ENCODE assay signal across 32 cellular contexts in the genomic region with DNA sequence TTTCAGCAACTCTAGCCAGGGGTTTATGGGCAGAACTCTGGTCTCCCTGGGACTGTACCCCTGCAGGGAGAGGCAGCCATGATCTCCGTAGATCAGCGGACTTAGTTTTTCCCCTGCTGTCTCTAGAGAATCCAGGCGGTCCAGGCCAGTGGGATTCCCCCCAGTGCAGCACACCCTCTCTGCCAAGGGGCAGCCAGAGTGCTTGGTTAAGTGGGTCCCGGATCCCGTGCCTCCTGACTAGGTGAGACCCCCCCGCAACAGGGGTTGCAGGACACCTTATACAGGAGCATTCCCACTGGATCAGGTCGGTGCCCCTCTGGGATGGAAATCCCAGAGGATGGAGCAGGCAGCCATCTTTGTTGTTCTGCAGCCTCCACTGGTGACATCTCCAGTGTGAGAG.
"Had no signal": no experiment of that assay in that cellular context is flagged by ENCODE, and none has a peak within 500 bp of the region (broad histone marks: within the 10 kb centered on the region; RNA-seq: fewer than 3 reads in every experiment).

No MANE protein-coding gene starts in this region.

- H3K27me3 Mint-ChIP-seq: activated CD4-positive, alpha-beta memory T cell treated with anti-CD3 and anti-CD28 coated beads, Interleukin-2, amount 10 ng/mL, durations not matched to agents 7 days and 5 days; activated naive CD4-positive, alpha-beta T cell treated with anti-CD3 and anti-CD28 coated beads, Interleukin-2, amount 50 U/mL, for 24 hours; activated naive CD8-positive, alpha-beta T cell treated with anti-CD3 and anti-CD28 coated beads, Interleukin-2, amount 10 ng/mL, durations not matched to agents 7 days and 5 days; activated T-helper 17 cell treated with anti-CD3 and anti-CD28 coated beads, Interleukin-2, amount 50 U/mL, for 72 hours had no signal

- H3K27ac ChIP-seq: body of pancreas, breast epithelium, SJSA1 had no signal

- H3K27me3 ChIP-seq: body of pancreas, breast epithelium, MG63, SJSA1 had no signal

- ATAC-seq: activated CD4-positive, CD25-positive, alpha-beta regulatory T cell treated with anti-CD3 and anti-CD28 coated beads, Interleukin-2, amount 50 U/mL, for 24 hours; activated T-cell treated with anti-CD3 and anti-CD28 coated beads, Interleukin-2, amount 50 U/mL, for 72 hours; activated T-helper 17 cell treated with anti-CD3 and anti-CD28 coated beads, Interleukin-2, amount 50 U/mL, for 72 hours; body of pancreas had no signal

- FAIRE-seq: astrocyte, TTC549 had no signal

- H3K4me3 ChIP-seq: body of pancreas, breast epithelium, MG63, SJSA1 had no signal

- H3K4me3 Mint-ChIP-seq: activated CD4-positive, alpha-beta memory T cell treated with anti-CD3 and anti-CD28 coated beads, Interleukin-2, amount 10 ng/mL, durations not matched to agents 7 days and 5 days; activated naive CD4-positive, alpha-beta T cell treated with anti-CD3 and anti-CD28 coated beads, Interleukin-2, amount 50 U/mL, for 24 hours; activated naive CD8-positive, alpha-beta T cell treated with anti-CD3 and anti-CD28 coated beads, Interleukin-2, amount 10 ng/mL, durations not matched to agents 7 days and 5 days; activated T-cell treated with anti-CD3 and anti-CD28 coated beads, Interleukin-2, amount 50 U/mL, for 72 hours; activated T-helper 17 cell treated with anti-CD3 and anti-CD28 coated beads, Interleukin-2, amount 50 U/mL, for 72 hours; T-helper 1 cell treated with Interleukin-12 subunit alpha and Interleukin-12 subunit beta and Interleukin-4 antibody, amounts not matched to agents 30 μg/mL and 1 μg/mL, for 36 hours; T-helper 2 cell treated with Interferon-gamma antibody and Interleukin-4, amounts not matched to agents 5 μg/mL and 100 μg/mL, for 36 hours had no signal

- H3K9me3 ChIP-seq: body of pancreas, MG63 had no signal

- DNase-seq: activated CD4-positive, alpha-beta memory T cell treated with anti-CD3 and anti-CD28 coated beads, Interleukin-2, amount 10 ng/mL, durations not matched to agents 7 days and 5 days; activated CD4-positive, alpha-beta T cell treated with anti-CD3 and anti-CD28 coated beads for 4 hours; activated CD4-positive, alpha-beta T cell treated with anti-CD3 and anti-CD28 coated beads, Interleukin-2, amount 50 U/mL, for 1 hour; activated gamma-delta T cell; activated naive CD4-positive, alpha-beta T cell treated with Interleukin-2 at 50 U/mL for 16 hours; activated naive CD8-positive, alpha-beta T cell treated with anti-CD3 and anti-CD28 coated beads, Interleukin-2, amount 10 ng/mL, durations not matched to agents 7 days and 5 days; activated T-cell treated with anti-CD3 and anti-CD28 coated beads, Interleukin-2, amount 50 U/mL, for 1 hour; activated T-cell treated with anti-CD3 and anti-CD28 coated beads, Interleukin-2, amount 50 U/mL, for 72 hours; amygdala; body of pancreas; Kasumi-1; KG1; MG63; NCI-H1048; NCI-H1105 treated with DMSO at 0.1 percent for 48 hours; NCI-H1436; NCI-H1694; NCI-H1930; NCI-H2081 treated with DMSO at 0.1 percent for 48 hours; NCI-H345; NCI-H524 treated with DMSO at 0.1 percent for 48 hours; SHP77; SK-N-SH had no signal

- H3K4me1 ChIP-seq: body of pancreas, breast epithelium, SJSA1 had no signal

- H3K36me3 ChIP-seq: breast epithelium, MG63, SJSA1 had no signal

- H3K27ac Mint-ChIP-seq: activated CD4-positive, alpha-beta memory T cell treated with anti-CD3 and anti-CD28 coated beads, Interleukin-2, amount 10 ng/mL, durations not matched to agents 7 days and 5 days; activated naive CD4-positive, alpha-beta T cell treated with anti-CD3 and anti-CD28 coated beads, Interleukin-2, amount 50 U/mL, for 24 hours; activated naive CD8-positive, alpha-beta T cell treated with anti-CD3 and anti-CD28 coated beads, Interleukin-2, amount 10 ng/mL, durations not matched to agents 7 days and 5 days; activated T-cell treated with anti-CD3 and anti-CD28 coated beads, Interleukin-2, amount 50 U/mL, for 72 hours; activated T-helper 17 cell treated with anti-CD3 and anti-CD28 coated beads, Interleukin-2, amount 50 U/mL, for 72 hours; T-helper 1 cell treated with Interleukin-12 subunit alpha and Interleukin-12 subunit beta and Interleukin-4 antibody, amounts not matched to agents 30 μg/mL and 1 μg/mL, for 36 hours; T-helper 2 cell treated with Interferon-gamma antibody and Interleukin-4, amounts not matched to agents 5 μg/mL and 100 μg/mL, for 36 hours had no signal

- H3K4me2 ChIP-seq: SK-N-SH had no signal

- H3K9ac ChIP-seq: SK-N-SH had no signal
